Comparison of ENCODE assay signal across 9 cellular contexts in genomic region chr19:18225702-18226468, GRCh38. TPM values are rescaled to one million over a fixed set of nuclear protein-coding genes. Genes with fewer than 3 reads are reported as not detected.
DNase-seq lines count a peak whose midpoint lies in the region; ATAC-seq, FAIRE-seq and TF ChIP-seq lines count a peak whose summit lies in the region.
"Had no signal": no experiment of that assay in that cellular context is flagged by ENCODE, and none has a peak within 500 bp of the region (broad histone marks: within the 10 kb centered on the region; RNA-seq: fewer than 3 reads in every experiment).

Gene PDE4C (minus strand): TSS chr19:18226438. CDS start chr19:18226415, 23 bp downstream.

- no peaks in the 10 kb centered on the region for H3K9me3 ChIP-seq in NT2/D1 (ENCODE audit: insufficient read depth, low read length)
- no peaks in the 10 kb centered on the region for H3K9me3 ChIP-seq in gastroesophageal sphincter

- TF ChIP-seq POLR2A in gastroesophageal sphincter (IDR thresholded peaks at IDR 0.05) (no peak), H54 (IDR thresholded peaks at IDR 0.05; ENCODE audit: low read depth, low read length) (no peak)

- H3K36me3 ChIP-seq in NT2/D1 (ENCODE audit: insufficient read depth, insufficient read length, low read length): no peaks in the 10 kb centered on the region
- H3K36me3 ChIP-seq in gastroesophageal sphincter: no peaks in the 10 kb centered on the region
- H3K36me3 ChIP-seq in rectal smooth muscle tissue (ENCODE audit: control insufficient read depth, insufficient read depth, low read length): no peaks in the 10 kb centered on the region

- H3K4me3 ChIP-seq in NT2/D1 (ENCODE audit: insufficient read length, low read depth) (peak within 1 kb of the TSS; percentile 95), gastroesophageal sphincter (peak within 1 kb of the TSS in 1 of 2 donors; percentile 48), rectal smooth muscle tissue (ENCODE audit: low read length) (no peak within 1 kb of the TSS)

- 0 to 8% methylated on average over 1 to 10 of the region's 51 CpGs for WGBS in gastroesophageal sphincter (ENCODE audit: low coverage in 1 of 2), 2 donors

- H3K4me1 ChIP-seq in NT2/D1 (ENCODE audit: insufficient read depth, insufficient read length) (peaks cover 14% of the 10 kb centered on the region), gastroesophageal sphincter (peaks cover 0 to 33% (median 16%) of the 10 kb centered on the region in 3 donors), rectal smooth muscle tissue (ENCODE audit: control insufficient read depth, insufficient read depth, low read length) (peaks cover 5% of the 10 kb centered on the region)

- TF ChIP-seq CTCF in gastroesophageal sphincter (IDR thresholded peaks at IDR 0.05): no peak

- FAIRE-seq in H54 (lab: Jason Lieb, UNC): no peak

- DNase-seq in G401 (ENCODE audit: low spot score): no peak
- DNase-seq in NT2/D1 (ENCODE audit: low read depth, low spot score): no peak
- DNase-seq in H54 (ENCODE audit: insufficient read length, low spot score): no peak
- DNase-seq in NAMALWA (ENCODE audit: low spot score): no peak
- DNase-seq in NCI-H2029 treated with DMSO at 0.1 percent for 48 hours (lab: John Stamatoyannopoulos, UW): no peak
- DNase-seq: NCI-H446 had no signal

- in situ Hi-C loops in G401 (cut with HindIII; ENCODE audit: low sequenced_read_pairs): no loop called here

- H3K27ac ChIP-seq in gastroesophageal sphincter (peak within 1 kb of the TSS in 3 of 4 donors; percentile 11 to 65 (median 15)), rectal smooth muscle tissue (ENCODE audit: low read depth, low read length) (peak within 1 kb of the TSS; percentile 16)

- ATAC-seq in gastroesophageal sphincter (no peak), HG03457 (IDR thresholded peaks at IDR 0.05; ENCODE audit: unreplicated experiment) (no peak)

- H3K9ac ChIP-seq in NT2/D1 (ENCODE audit: insufficient read length, low read depth): peak within 1 kb of the TSS; percentile 90
- no peak within 1 kb of the TSS for H3K9ac ChIP-seq in rectal smooth muscle tissue (ENCODE audit: low read length)

- H3K27me3 ChIP-seq in NT2/D1 (ENCODE audit: insufficient read depth, insufficient read length): peaks cover 38% of the 10 kb centered on the region
- peaks cover 79% of the 10 kb centered on the region for H3K27me3 ChIP-seq in gastroesophageal sphincter
- peaks cover 19% of the 10 kb centered on the region for H3K27me3 ChIP-seq in rectal smooth muscle tissue (ENCODE audit: control insufficient read depth, insufficient read depth, low read length)

- TF ChIP-seq EP300 in gastroesophageal sphincter (IDR thresholded peaks at IDR 0.05): no peak

RNA-seq across cellular contexts. Expression of gene PDE4C, which starts in this region (rescaled TPM):
- 11.1 and 17.0 TPM in 2 replicates for total RNA-seq in G401 (2014; rRNA removed; shearing (Covaris generic))
- 1 to 10 TPM in 1 of 4 donors, under 1 TPM in 3; 0.35 to 2.3 (median 0.53) TPM for total RNA-seq in gastroesophageal sphincter
